18 cellular contexts compared by ENCODE assay signal in the genomic region with DNA sequence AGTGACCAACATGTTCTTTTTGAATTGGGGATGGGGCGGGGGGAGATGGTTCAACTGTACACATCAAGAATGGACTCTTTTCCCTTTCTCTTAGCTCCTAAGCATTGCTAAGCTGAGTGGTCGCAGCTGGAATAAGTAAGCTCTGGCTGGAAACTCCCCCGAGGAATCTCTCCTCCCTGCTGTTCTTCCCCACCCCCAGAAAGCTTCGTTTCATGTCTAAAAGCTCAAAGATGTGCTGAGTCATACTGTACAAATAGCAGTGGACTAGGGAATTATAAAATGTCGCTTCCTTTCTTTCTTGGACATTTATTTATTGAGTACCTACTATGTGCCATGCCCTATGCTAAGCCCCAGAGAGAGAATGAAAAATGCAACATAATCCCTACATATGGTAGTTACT.
DNase-seq lines count a peak whose midpoint lies in the region; TF ChIP-seq lines count a peak whose summit lies in the region.
"Had no signal": no experiment of that assay in that cellular context is flagged by ENCODE, and none has a peak within 500 bp of the region (broad histone marks: within the 10 kb centered on the region; RNA-seq: fewer than 3 reads in every experiment).

No MANE protein-coding gene starts in this region.

- TF ChIP-seq POLR2A in NB4 (IDR thresholded peaks at IDR 0.05; ENCODE audit: extremely low read depth, insufficient read length): no peak

- H3K4me1 Mint-ChIP-seq in chondrocyte (ENCODE audit: low read depth) (peaks cover 23% of the 10 kb centered on the region), nephron (peaks cover 21% of the 10 kb centered on the region)

- H3K4me3 Mint-ChIP-seq in chondrocyte (ENCODE audit: unreplicated experiment) (no peak overlapping the region), nephron (no peak overlapping the region)
- H3K4me3 Mint-ChIP-seq: naive thymus-derived CD8-positive, alpha-beta T cell had no signal

- H3K9me3 Mint-ChIP-seq in chondrocyte (ENCODE audit: low read depth): peaks cover 9% of the 10 kb centered on the region
- peaks cover 2% of the 10 kb centered on the region for H3K9me3 Mint-ChIP-seq in nephron

- H3K27ac Mint-ChIP-seq in chondrocyte (ENCODE audit: unreplicated experiment): peak overlapping the region; percentile 28
- H3K27ac Mint-ChIP-seq in nephron: peak overlapping the region; percentile 57 to 83 (median 61)
- H3K27ac Mint-ChIP-seq: naive thymus-derived CD8-positive, alpha-beta T cell had no signal

- in situ Hi-C loops in G401 (cut with HindIII; ENCODE audit: low sequenced_read_pairs): no loop called here

- H3K27me3 Mint-ChIP-seq in chondrocyte (ENCODE audit: low read depth) (no peaks in the 10 kb centered on the region), nephron (ENCODE audit: low read depth) (peaks cover 3% of the 10 kb centered on the region)

- H3K4me3 ChIP-seq in GM12865 (ENCODE audit: low read depth, low read length) (no peak overlapping the region), NB4 (ENCODE audit: low read depth, low read length) (no peak overlapping the region)
- H3K4me3 ChIP-seq: suprapubic skin had no signal

- DNase-seq in GM12865 (ENCODE audit: low read depth) (peak; percentile 23), NB4 (ENCODE audit: low read depth) (peak; percentile 61), chondrocyte (ENCODE audit: low spot score) (no peak), G401 (ENCODE audit: low spot score) (no peak), SIG-M5 (lab: John Stamatoyannopoulos, UW) (no peak), NCI-H187 treated with DMSO at 0.1 percent for 48 hours (lab: John Stamatoyannopoulos, UW) (no peak)
- DNase-seq: activated CD8-positive, alpha-beta memory T cell treated with anti-CD3 and anti-CD28 coated beads for 24 hours; activated gamma-delta T cell; BE2C; DMS53; effector CD4-positive, alpha-beta T cell; GOT3; naive thymus-derived CD8-positive, alpha-beta T cell; NCI-H82; stimulated activated CD4-positive, alpha-beta T cell treated with anti-CD3 and anti-CD28 coated beads, Interleukin-1b, Interleukin-23, amount 100 ng/mL, for 48 hours; SW 1271 had no signal

- H3K36me3 Mint-ChIP-seq in chondrocyte (ENCODE audit: low read depth) (no peaks in the 10 kb centered on the region), nephron (ENCODE audit: low read depth) (no peaks in the 10 kb centered on the region)
- H3K36me3 Mint-ChIP-seq: naive thymus-derived CD8-positive, alpha-beta T cell had no signal

- TF ChIP-seq CTCF in GM12865 (IDR thresholded peaks at IDR 0.05; ENCODE audit: insufficient read depth, low read depth, low read length, missing control alignments): no peak
- no peak for TF ChIP-seq CTCF in NB4 (IDR thresholded peaks at IDR 0.05; ENCODE audit: low read depth, low read length)
- TF ChIP-seq CTCF in chondrocyte (IDR thresholded peaks at IDR 0.05): no peak
- TF ChIP-seq CTCF in nephron (IDR thresholded peaks at IDR 0.05; ENCODE audit: unreplicated experiment in 3 of 3): no peak

Comparison
In these comparisons a context has a peak if more than half of its experiments do, and no peak if none do; other contexts are left out.
1. DNase-seq: peak in GM12865 (single experiment) and NB4 (single experiment); none in chondrocyte (single experiment), G401 (single experiment), SIG-M5 (single experiment) and NCI-H187 treated with DMSO at 0.1 percent for 48 hours (single experiment).